ENCODE assay signal across 28 cellular contexts in genomic region chr14:70706177-70706576, GRCh38.
DNase-seq lines count a peak whose midpoint lies in the region; ATAC-seq, FAIRE-seq and TF ChIP-seq lines count a peak whose summit lies in the region.
"Had no signal": no experiment of that assay in that cellular context is flagged by ENCODE, and none has a peak within 500 bp of the region (broad histone marks: within the 10 kb centered on the region; RNA-seq: fewer than 3 reads in every experiment).

No MANE protein-coding gene starts in this region.

- H3K4me1 ChIP-seq in mesendoderm (ENCODE audit: control insufficient read depth, low read depth, low read length): peaks cover 14% of the 10 kb centered on the region

- no peak overlapping the region for H3K4ac ChIP-seq in mesendoderm (ENCODE audit: low read depth, low read length)

- H3K36me3 ChIP-seq in mesendoderm (ENCODE audit: control insufficient read depth, insufficient read depth, low read length): no peaks in the 10 kb centered on the region
- H3K36me3 ChIP-seq: heart right ventricle, left ventricle myocardium inferior, upper lobe of left lung had no signal

- no peak overlapping the region for H3K27ac Mint-ChIP-seq in HFFc6
- no peak overlapping the region for H3K27ac Mint-ChIP-seq in stimulated activated naive CD8-positive, alpha-beta T cell treated with anti-CD3 and anti-CD28 coated beads, Interleukin-15, amount 100 ng/mL, for 72 hours
- H3K27ac Mint-ChIP-seq: activated naive CD8-positive, alpha-beta T cell treated with anti-CD3 and anti-CD28 coated beads, Interleukin-2, amount 10 ng/mL, durations not matched to agents 7 days and 5 days; activated T-helper 17 cell treated with anti-CD3 and anti-CD28 coated beads, Interleukin-2, amount 50 U/mL, for 72 hours; immature natural killer cell had no signal

- no peak for TF ChIP-seq CTCF in HFFc6 (IDR thresholded peaks at IDR 0.05)

- DNase-seq in AG20443 (ENCODE audit: low spot score) (peak; percentile 54), HTR-8/SVneo (ENCODE audit: insufficient read length, low spot score) (no peak), amniotic epithelial cell (ENCODE audit: low read depth) (peak; percentile 53), mesendoderm (peak; percentile 10), H54 (ENCODE audit: insufficient read length, low spot score) (no peak), kidney glomerular epithelial cell (lab: John Stamatoyannopoulos, UW) (no peak), HFFc6 (no peak)
- DNase-seq in stimulated activated naive CD8-positive, alpha-beta T cell treated with anti-CD3 and anti-CD28 coated beads, Interleukin-15, amount 100 ng/mL, for 72 hours: no peak
- DNase-seq: ACHN; activated CD4-positive, alpha-beta T cell treated with anti-CD3 and anti-CD28 coated beads, Interleukin-2, amount 50 U/mL, for 4 hours; activated naive CD8-positive, alpha-beta T cell treated with anti-CD3 and anti-CD28 coated beads, Interleukin-2, amount 10 ng/mL, durations not matched to agents 7 days and 5 days; Calu3; cerebellar nuclear complex; DND-41; heart right ventricle; immature natural killer cell; left ventricle myocardium inferior; NCI-H1694; NCI-H69; occipital lobe; stimulated activated CD4-positive, alpha-beta T cell treated with anti-CD3 and anti-CD28 coated beads, Interleukin-1b, Interleukin-23, amount 100 ng/mL, for 48 hours; T-helper 9 cell; upper lobe of left lung had no signal

- no peak overlapping the region for H4K8ac ChIP-seq in mesendoderm (ENCODE audit: low read depth, low read length)

- H3K79me2 ChIP-seq in mesendoderm (ENCODE audit: control insufficient read depth, insufficient read depth, low read length): no peaks in the 10 kb centered on the region

- H2BK5ac ChIP-seq in mesendoderm (ENCODE audit: low read length): no peak overlapping the region

- no peaks in the 10 kb centered on the region for H3K27me3 ChIP-seq in mesendoderm (ENCODE audit: insufficient read depth, low read length, poor library complexity)
- H3K27me3 ChIP-seq: upper lobe of left lung had no signal

- TF ChIP-seq POLR2A in H54 (IDR thresholded peaks at IDR 0.05; ENCODE audit: low read depth, low read length): no peak

- no peak overlapping the region for H3K9ac ChIP-seq in mesendoderm (ENCODE audit: low read length)

- ATAC-seq in stimulated activated naive CD8-positive, alpha-beta T cell treated with anti-CD3 and anti-CD28 coated beads, Interleukin-15, amount 100 ng/mL, for 72 hours: no peak
- ATAC-seq: activated T-helper 17 cell treated with anti-CD3 and anti-CD28 coated beads, Interleukin-2, amount 50 U/mL, for 72 hours; heart right ventricle; naive thymus-derived CD8-positive, alpha-beta T cell; WTC11 had no signal

- no peak overlapping the region for H3K27ac ChIP-seq in mesendoderm (ENCODE audit: low read depth, low read length)
- H3K27ac ChIP-seq: C4-2B, heart right ventricle, left ventricle myocardium inferior, upper lobe of left lung had no signal

- no peak overlapping the region for H2BK15ac ChIP-seq in mesendoderm (replicated peaks; ENCODE audit: low read depth)

- FAIRE-seq in HTR-8/SVneo (lab: Jason Lieb, UNC) (peak; percentile 74), H54 (lab: Jason Lieb, UNC) (no peak)

- H3K18ac ChIP-seq in mesendoderm (ENCODE audit: low read length): no peak overlapping the region

- H2AK5ac ChIP-seq in mesendoderm (ENCODE audit: low read length): no peak overlapping the region

- H4K5ac ChIP-seq in mesendoderm (ENCODE audit: low read length): no peak overlapping the region

- H3K4me3 ChIP-seq in mesendoderm (ENCODE audit: low read length): no peak overlapping the region
- H3K4me3 ChIP-seq: heart right ventricle, left ventricle myocardium inferior, skin epidermis, upper lobe of left lung had no signal

- H3K4me1 Mint-ChIP-seq in HFFc6 (ENCODE audit: low read depth): peaks cover 18% of the 10 kb centered on the region
- H3K4me1 Mint-ChIP-seq in stimulated activated naive CD8-positive, alpha-beta T cell treated with anti-CD3 and anti-CD28 coated beads, Interleukin-15, amount 100 ng/mL, for 72 hours: peaks cover 6% of the 10 kb centered on the region
- H3K4me1 Mint-ChIP-seq: activated T-helper 17 cell treated with anti-CD3 and anti-CD28 coated beads, Interleukin-2, amount 50 U/mL, for 72 hours; immature natural killer cell had no signal

- H3K56ac ChIP-seq in mesendoderm (ENCODE audit: low read length): no peak overlapping the region

- no peak overlapping the region for H3K4me2 ChIP-seq in mesendoderm (ENCODE audit: low read length)

- H3K9me3 Mint-ChIP-seq in HFFc6: no peaks in the 10 kb centered on the region
- no peaks in the 10 kb centered on the region for H3K9me3 Mint-ChIP-seq in stimulated activated naive CD8-positive, alpha-beta T cell treated with anti-CD3 and anti-CD28 coated beads, Interleukin-15, amount 100 ng/mL, for 72 hours
- H3K9me3 Mint-ChIP-seq: activated naive CD8-positive, alpha-beta T cell treated with anti-CD3 and anti-CD28 coated beads, Interleukin-2, amount 10 ng/mL, durations not matched to agents 7 days and 5 days; activated T-helper 17 cell treated with anti-CD3 and anti-CD28 coated beads, Interleukin-2, amount 50 U/mL, for 72 hours; immature natural killer cell; naive thymus-derived CD8-positive, alpha-beta T cell had no signal

- no peak overlapping the region for H3K4me3 Mint-ChIP-seq in HFFc6
- H3K4me3 Mint-ChIP-seq in stimulated activated naive CD8-positive, alpha-beta T cell treated with anti-CD3 and anti-CD28 coated beads, Interleukin-15, amount 100 ng/mL, for 72 hours: no peak overlapping the region
- H3K4me3 Mint-ChIP-seq: activated naive CD8-positive, alpha-beta T cell treated with anti-CD3 and anti-CD28 coated beads, Interleukin-2, amount 10 ng/mL, durations not matched to agents 7 days and 5 days; activated T-helper 17 cell treated with anti-CD3 and anti-CD28 coated beads, Interleukin-2, amount 50 U/mL, for 72 hours; immature natural killer cell; naive thymus-derived CD8-positive, alpha-beta T cell; WTC11 had no signal

- no peaks in the 10 kb centered on the region for H3K79me1 ChIP-seq in mesendoderm (ENCODE audit: low read length)

- H2BK120ac ChIP-seq in mesendoderm (ENCODE audit: low read depth, low read length): no peak overlapping the region

- no peaks in the 10 kb centered on the region for H3K36me3 Mint-ChIP-seq in HFFc6 (ENCODE audit: low read depth)
- H3K36me3 Mint-ChIP-seq: activated naive CD8-positive, alpha-beta T cell treated with anti-CD3 and anti-CD28 coated beads, Interleukin-2, amount 10 ng/mL, durations not matched to agents 7 days and 5 days; immature natural killer cell; naive thymus-derived CD8-positive, alpha-beta T cell; WTC11 had no signal

- H3K27me3 Mint-ChIP-seq in HFFc6 (ENCODE audit: insufficient read depth): peaks cover 17% of the 10 kb centered on the region
- H3K27me3 Mint-ChIP-seq in stimulated activated naive CD8-positive, alpha-beta T cell treated with anti-CD3 and anti-CD28 coated beads, Interleukin-15, amount 100 ng/mL, for 72 hours: no peaks in the 10 kb centered on the region
- H3K27me3 Mint-ChIP-seq: activated naive CD8-positive, alpha-beta T cell treated with anti-CD3 and anti-CD28 coated beads, Interleukin-2, amount 10 ng/mL, durations not matched to agents 7 days and 5 days; activated T-helper 17 cell treated with anti-CD3 and anti-CD28 coated beads, Interleukin-2, amount 50 U/mL, for 72 hours had no signal

- no peak overlapping the region for H3K23ac ChIP-seq in mesendoderm (ENCODE audit: low read length)

Comparison
In these comparisons a context has a peak if more than half of its experiments do, and no peak if none do; other contexts are left out.
1. DNase-seq: peak in AG20443 (single experiment), amniotic epithelial cell (single experiment) and mesendoderm (single experiment); none in HTR-8/SVneo (single experiment), H54 (single experiment), kidney glomerular epithelial cell (single experiment), HFFc6 (single experiment) and stimulated activated naive CD8-positive, alpha-beta T cell treated with anti-CD3 and anti-CD28 coated beads, Interleukin-15, amount 100 ng/mL, for 72 hours (0 of 2).